In genomic region chr6:36492092-36492491, GRCh38 we compare ENCODE assay signal across 1 cellular context.
TF ChIP-seq lines count a peak whose summit lies in the region.

No MANE protein-coding gene starts in this region.

TF ChIP-seq in HepG2, 621 proteins besides CTCF, POLR2A, EP300 and RAD21:
- TF ChIP-seq ZNF605 (CRISPR knock-in tag; IDR thresholded peaks at IDR 0.05), result no peak
- no peak for TF ChIP-seq ZBTB25 (CRISPR knock-in tag; IDR thresholded peaks at IDR 0.05)
- TF ChIP-seq HDAC1 (CRISPR knock-in tag; IDR thresholded peaks at IDR 0.05), result no peak
- no peak for TF ChIP-seq PPARG (CRISPR knock-in tag; conservative IDR thresholded peaks at IDR 0.05)
- TF ChIP-seq ZBTB1 (CRISPR knock-in tag; IDR thresholded peaks at IDR 0.05; ENCODE audit: borderline replicate concordance), result no peak
- TF ChIP-seq HNF1A (IDR thresholded peaks at IDR 0.05; ENCODE audit: low read depth), result no peak
- no peak for TF ChIP-seq HNF1A (CRISPR knock-in tag; IDR thresholded peaks at IDR 0.05; ENCODE audit: borderline replicate concordance)
